In the genomic region with DNA sequence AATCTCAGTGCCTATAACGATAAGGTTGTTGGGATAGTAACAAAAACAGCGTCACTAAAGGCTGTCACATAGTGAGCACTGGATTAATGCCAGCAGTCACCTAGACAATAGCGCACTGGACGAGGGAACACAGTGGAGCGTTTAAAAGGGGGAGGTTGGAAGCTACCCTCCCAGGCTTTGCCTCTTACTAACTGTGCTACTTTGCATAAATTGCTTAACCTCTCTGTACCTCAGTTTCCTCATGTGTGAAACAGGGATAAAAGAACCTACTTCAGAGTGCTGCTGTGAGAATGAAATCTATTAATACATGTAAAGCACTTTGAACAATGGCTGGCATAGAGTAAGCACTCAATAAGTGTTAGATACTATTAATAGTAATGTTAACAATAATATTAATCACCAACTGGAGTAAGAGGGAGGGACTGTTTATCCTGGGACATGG, we compare ENCODE assay signal across 7 cellular contexts. TPM values are rescaled to one million over a fixed set of nuclear protein-coding genes. Genes with fewer than 3 reads are reported as not detected.
DNase-seq lines count a peak whose midpoint lies in the region; ATAC-seq and TF ChIP-seq lines count a peak whose summit lies in the region.

No MANE protein-coding gene starts in this region.

- H3K9me3 ChIP-seq in MM.1S (replicated peaks; ENCODE audit: insufficient read depth, low read length) (no peaks in the 10 kb centered on the region), hepatocyte (ENCODE audit: low read depth) (no peaks in the 10 kb centered on the region), stomach smooth muscle (ENCODE audit: control insufficient read depth in 2 of 2, low read length in 2 of 2) (no peaks in the 10 kb centered on the region)

- POLR2A ChIA-PET in WTC11 (lab: Charles Lee): interaction anchor here (0.6 to 3.3 kb wide), 5 partner anchors 8 to 53 kb away, joined by 3 to 32 read pairs (median 7); partner anchors contain the start of genes BCL2L1 and TPX2

- H3K27ac Mint-ChIP-seq in WTC11: peak overlapping the region; percentile 93; the same call in 1 of the 2 replicates

- no peak overlapping the region for H2AFZ ChIP-seq in MM.1S (ENCODE audit: low read length)
- no peak overlapping the region for H2AFZ ChIP-seq in hepatocyte

- H3K27ac ChIP-seq in MM.1S (ENCODE audit: low read length): peak overlapping the region; percentile 99
- peak overlapping the region; percentile 91 for H3K27ac ChIP-seq in hepatocyte
- H3K27ac ChIP-seq in stomach smooth muscle (ENCODE audit: low read length): peak overlapping the region; percentile 82

- H4K20me1 ChIP-seq in MM.1S (ENCODE audit: insufficient read depth, low read length) (no peaks in the 10 kb centered on the region), hepatocyte (ENCODE audit: insufficient read depth, poor library complexity, severe bottlenecking) (no peaks in the 10 kb centered on the region)

- peaks cover 93% of the 10 kb centered on the region for H3F3A ChIP-seq in MM.1S (ENCODE audit: insufficient read depth, low read length)

- CTCF ChIA-PET in WTC11 (lab: Charles Lee): interaction anchor here (1.3 to 5.4 kb wide), 6 partner anchors 11 to 125 kb away, joined by 4 to 69 read pairs (median 12); partner anchors contain the start of gene BCL2L1

- H3K4me1 ChIP-seq in MM.1S (ENCODE audit: low read length) (peaks cover 76% of the 10 kb centered on the region), hepatocyte (ENCODE audit: insufficient read depth) (peaks cover 57% of the 10 kb centered on the region), stomach smooth muscle (ENCODE audit: control insufficient read depth, insufficient read depth, low read length) (peaks cover 41% of the 10 kb centered on the region)

- no peak for TF ChIP-seq CTCF in MM.1S (IDR thresholded peaks at IDR 0.05; ENCODE audit: low read length)
- TF ChIP-seq CTCF in WTC11 (IDR thresholded peaks at IDR 0.05): no peak
- no peak for TF ChIP-seq CTCF in hepatocyte (IDR thresholded peaks at IDR 0.05; ENCODE audit: poor library complexity)

- peaks cover 86% of the 10 kb centered on the region for H3K4me1 Mint-ChIP-seq in WTC11

- H3K36me3 ChIP-seq in MM.1S (replicated peaks; ENCODE audit: insufficient read depth, low read length): peaks cover 10% of the 10 kb centered on the region; the same call in 1 of the 2 replicates
- peaks cover under 1% of the 10 kb centered on the region for H3K36me3 ChIP-seq in hepatocyte (replicated peaks; ENCODE audit: insufficient read depth, low read depth)
- peaks cover 1 to 10% of the 10 kb centered on the region in 2 donors for H3K36me3 ChIP-seq in stomach smooth muscle (ENCODE audit: control insufficient read depth in 2 of 2, insufficient read depth in 2 of 2, low read length in 2 of 2)

- peaks cover 85% of the 10 kb centered on the region for H3K79me2 ChIP-seq in MM.1S (ENCODE audit: low read length)
- peaks cover 96% of the 10 kb centered on the region for H3K79me2 ChIP-seq in hepatocyte

- DNase-seq in MM.1S (peak; percentile 59), WTC11 (ENCODE audit: low spot score) (no peak), hepatocyte (ENCODE audit: low spot score) (peak; percentile 60), ACHN (no peak)
- no peak for DNase-seq in stimulated activated CD4-positive, alpha-beta T cell treated with anti-CD3 and anti-CD28 coated beads, Interleukin-1b, Interleukin-23, amount 100 ng/mL, for 48 hours
- DNase-seq in activated CD4-positive, CD25-positive, alpha-beta regulatory T cell (lab: John Stamatoyannopoulos, UW): no peak

- 60% methylated on average over 5 of the region's 5 CpGs for WGBS in hepatocyte (ENCODE audit: low lambda C conversion rate, missing lambda C conversion rate)

- H3K36me3 Mint-ChIP-seq in WTC11: peaks cover 28% of the 10 kb centered on the region

- in situ Hi-C loops in ACHN (cut with HindIII; ENCODE audit: low pct_ligation_motif_present, low pct_unique_long_range_greater_than_20kb, low sequenced_read_pairs): no loop called here

- no peaks in the 10 kb centered on the region for H3K9me3 Mint-ChIP-seq in WTC11

- H3K9me2 ChIP-seq in MM.1S (replicated peaks; ENCODE audit: insufficient read depth, low read length): no peaks in the 10 kb centered on the region
- no peaks in the 10 kb centered on the region for H3K9me2 ChIP-seq in hepatocyte (replicated peaks; ENCODE audit: insufficient read depth)

- H3K4me3 ChIP-seq in MM.1S (ENCODE audit: low read length): peak overlapping the region; percentile 53
- no peak overlapping the region for H3K4me3 ChIP-seq in hepatocyte
- peak overlapping the region in 1 of 2 donors; percentile 52 for H3K4me3 ChIP-seq in stomach smooth muscle (ENCODE audit: low read length in 2 of 2)

- H3K27me3 ChIP-seq in MM.1S (replicated peaks; ENCODE audit: insufficient read depth, low read length) (no peaks in the 10 kb centered on the region), hepatocyte (no peaks in the 10 kb centered on the region), stomach smooth muscle (ENCODE audit: control insufficient read depth in 1 of 2, insufficient read depth in 2 of 2, low read length in 2 of 2) (no peaks in the 10 kb centered on the region)

- no peak overlapping the region for H3K4me3 Mint-ChIP-seq in WTC11

- H3K9ac ChIP-seq in MM.1S (ENCODE audit: low read length) (peak overlapping the region; percentile 69), stomach smooth muscle (ENCODE audit: low read length in 2 of 2) (peak overlapping the region; percentile 43 to 60)

- H3K27me3 Mint-ChIP-seq in WTC11 (ENCODE audit: low read depth): no peaks in the 10 kb centered on the region

- ATAC-seq in WTC11: no peak

- H3K4me2 ChIP-seq in MM.1S (ENCODE audit: low read depth, low read length) (peak overlapping the region; percentile 80), hepatocyte (peak overlapping the region; percentile 62)

TF ChIP-seq in WTC11, 78 proteins besides CTCF, POLR2A, EP300 and RAD21:
- TF ChIP-seq FOXK1 (CRISPR knock-in tag; IDR thresholded peaks at IDR 0.05) (no peak), MXD4 (CRISPR knock-in tag; IDR thresholded peaks at IDR 0.05; ENCODE audit: borderline replicate concordance) (no peak), MYBL2 (CRISPR knock-in tag; IDR thresholded peaks at IDR 0.05) (no peak), NFE2L1 (CRISPR knock-in tag; IDR thresholded peaks at IDR 0.05) (no peak), GTF2I (CRISPR knock-in tag; conservative IDR thresholded peaks at IDR 0.05) (no peak), ESRRA (CRISPR knock-in tag; IDR thresholded peaks at IDR 0.05; ENCODE audit: borderline replicate concordance) (no peak), ZBTB21 (CRISPR knock-in tag; IDR thresholded peaks at IDR 0.05; ENCODE audit: borderline replicate concordance) (no peak), ZNF219 (CRISPR knock-in tag; IDR thresholded peaks at IDR 0.05; ENCODE audit: borderline replicate concordance) (no peak)
- TF ChIP-seq, protein P1, sequence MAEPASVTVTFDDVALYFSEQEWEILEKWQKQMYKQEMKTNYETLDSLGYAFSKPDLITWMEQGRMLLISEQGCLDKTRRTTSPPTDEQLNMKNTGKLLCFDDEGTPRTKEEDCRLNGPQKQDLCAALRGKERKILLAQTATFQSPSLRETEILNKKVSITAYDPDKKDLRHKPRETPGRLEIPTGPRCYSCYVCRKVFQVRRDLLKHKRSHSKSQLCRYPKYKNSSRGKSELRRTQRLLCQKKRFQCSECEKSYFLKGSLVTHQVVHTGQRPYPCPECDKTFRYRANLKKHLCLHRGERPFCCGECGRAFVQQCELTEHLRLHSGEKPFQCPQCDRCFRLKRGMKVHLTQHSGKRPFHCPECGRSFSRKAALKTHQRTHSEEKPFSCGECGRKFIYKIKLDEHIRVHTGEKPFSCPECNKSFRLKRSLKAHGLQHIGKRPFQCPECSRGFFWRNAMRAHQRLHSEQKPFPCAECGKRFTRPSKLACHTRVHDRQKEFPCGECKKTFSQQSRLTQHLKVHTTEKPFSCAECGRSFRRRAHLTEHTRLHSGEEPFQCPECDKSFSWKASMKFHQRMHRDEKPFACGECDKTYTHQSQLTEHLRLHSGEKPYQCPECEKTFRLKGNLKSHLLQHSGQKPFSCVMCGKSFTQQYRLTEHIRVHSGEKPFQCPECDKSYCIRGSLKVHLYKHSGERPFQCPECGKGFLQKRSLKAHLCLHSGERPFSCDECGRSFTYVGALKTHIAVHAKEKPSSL (CRISPR knock-in tag; conservative IDR thresholded peaks at IDR 0.05): no peak

RNA-seq across cellular contexts. Expression of gene BCL2L1, which starts 10.5 kb away (rescaled TPM):
- total RNA-seq in WTC11 (2021) (52.9 to 62.0 TPM (median 53.9 TPM) in 3 replicates), hepatocyte (139 and 145 TPM in 2 replicates)
- 104 and 108 TPM in 2 replicates for polyA plus RNA-seq in hepatocyte

RNA-seq across cellular contexts. Expression of gene TPX2, which starts 27.0 kb away (rescaled TPM):
- total RNA-seq in WTC11 (2021) (113 to 123 TPM (median 115 TPM) in 3 replicates), hepatocyte (22.9 and 23.9 TPM in 2 replicates)
- polyA plus RNA-seq in hepatocyte: 16.3 and 18.5 TPM in 2 replicates

Comparison
In these comparisons a context has a peak if more than half of its experiments do, and no peak if none do; other contexts are left out.
1. DNase-seq: peak in MM.1S (single experiment) and hepatocyte (single experiment); none in WTC11 (single experiment), stimulated activated CD4-positive, alpha-beta T cell treated with anti-CD3 and anti-CD28 coated beads, Interleukin-1b, Interleukin-23, amount 100 ng/mL, for 48 hours (single experiment), activated CD4-positive, CD25-positive, alpha-beta regulatory T cell (0 of 4) and ACHN (single experiment).
2. Peak in every context shown above with its lines, with median percentiles within 50 percentile points of each other: H3K27ac ChIP-seq.